11 cellular contexts compared by ENCODE assay signal in genomic region chrX:79524642-79525041, GRCh38.
DNase-seq lines count a peak whose midpoint lies in the region; ATAC-seq and TF ChIP-seq lines count a peak whose summit lies in the region.
"Had no signal": no experiment of that assay in that cellular context is flagged by ENCODE, and none has a peak within 500 bp of the region (broad histone marks: within the 10 kb centered on the region; RNA-seq: fewer than 3 reads in every experiment).

No MANE protein-coding gene starts in this region.

- H3K36me3 Mint-ChIP-seq in endodermal cell (ENCODE audit: low read depth) = no peaks in the 10 kb centered on the region
- H3K36me3 Mint-ChIP-seq: CD14-positive monocyte had no signal

- H3K4me1 Mint-ChIP-seq in endodermal cell = peaks cover 2% of the 10 kb centered on the region
- H3K4me1 Mint-ChIP-seq: CD14-positive monocyte had no signal

- no peaks in the 10 kb centered on the region for H3K79me2 ChIP-seq in KMS-11 (ENCODE audit: insufficient read depth, low read depth)

- DNase-seq in endodermal cell (peak; percentile 48), dermis blood vessel endothelial cell (no peak), ovary (no peak), NCI-H1436 (lab: John Stamatoyannopoulos, UW) (no peak), COLO668 (lab: John Stamatoyannopoulos, UW; ENCODE audit: unreplicated experiment) (no peak)

- no peak overlapping the region for H3K27ac Mint-ChIP-seq in endodermal cell
- H3K27ac Mint-ChIP-seq: CD14-positive monocyte had no signal

- no peaks in the 10 kb centered on the region for H3K27me3 Mint-ChIP-seq in endodermal cell (ENCODE audit: insufficient read depth)

- H3K4me1 ChIP-seq in KMS-11 (ENCODE audit: low read depth, poor library complexity, severe bottlenecking) (no peaks in the 10 kb centered on the region), endodermal cell (ENCODE audit: control insufficient read depth, insufficient read depth, low read length) (no peaks in the 10 kb centered on the region), ovary (ENCODE audit: insufficient read depth) (no peaks in the 10 kb centered on the region)
- H3K4me1 ChIP-seq: SJSA1, suprapubic skin had no signal

- intact Hi-C loops in ovary (cut with DNase I) = no loop called here

- H3K36me3 ChIP-seq in KMS-11 (ENCODE audit: insufficient read depth) (no peaks in the 10 kb centered on the region), endodermal cell (ENCODE audit: control insufficient read depth, insufficient read depth, low read length) (no peaks in the 10 kb centered on the region), ovary (no peaks in the 10 kb centered on the region)
- H3K36me3 ChIP-seq: SJSA1, suprapubic skin had no signal

- peak; percentile 60 for TF ChIP-seq CTCF in C4-2B (conservative IDR thresholded peaks at IDR 0.05)
- TF ChIP-seq CTCF in KMS-11 (conservative IDR thresholded peaks at IDR 0.05; ENCODE audit: low read depth, low read length) = peak; percentile 60; the same call in 1 of the 2 replicates
- TF ChIP-seq CTCF in endodermal cell (conservative IDR thresholded peaks at IDR 0.05) = peak; percentile 64
- no peak for TF ChIP-seq CTCF in ovary (IDR thresholded peaks at IDR 0.05)

- no peak overlapping the region for H3K4me2 ChIP-seq in KMS-11

- H3K9me3 ChIP-seq in endodermal cell (ENCODE audit: control insufficient read depth, low read length) (no peaks in the 10 kb centered on the region), ovary (no peaks in the 10 kb centered on the region)
- H3K9me3 ChIP-seq: SJSA1, suprapubic skin had no signal

- no peak overlapping the region for H3K9ac ChIP-seq in KMS-11
- no peak overlapping the region for H3K9ac ChIP-seq in endodermal cell (ENCODE audit: extremely low read depth, low read length, poor library complexity, severe bottlenecking)

- no peak for TF ChIP-seq POLR2A in ovary (IDR thresholded peaks at IDR 0.05)

- no peaks in the 10 kb centered on the region for H4K20me1 ChIP-seq in KMS-11 (ENCODE audit: insufficient read depth)

- H3K27ac ChIP-seq in C4-2B (no peak overlapping the region), KMS-11 (no peak overlapping the region), endodermal cell (ENCODE audit: low read depth, low read length) (no peak overlapping the region), ovary (no peak overlapping the region)
- H3K27ac ChIP-seq: SJSA1, suprapubic skin had no signal

- no peak for TF ChIP-seq EP300 in ovary (IDR thresholded peaks at IDR 0.05)

- peak; percentile 73 for ATAC-seq in GM18907 (IDR thresholded peaks at IDR 0.05; ENCODE audit: unreplicated experiment)

- H3K27me3 ChIP-seq in KMS-11 (ENCODE audit: insufficient read depth, low read depth) (no peaks in the 10 kb centered on the region), endodermal cell (ENCODE audit: control insufficient read depth, insufficient read depth, low read length, poor library complexity, severe bottlenecking) (no peaks in the 10 kb centered on the region), ovary (no peaks in the 10 kb centered on the region)
- H3K27me3 ChIP-seq: SJSA1, suprapubic skin had no signal

- 19% methylated on average over 1 of the region's 2 CpGs; no CpG with 5 or more reads in 1 of the 2 experiments for WGBS in endodermal cell (ENCODE audit: insufficient coverage in 1 of 2, insufficient read length in 1 of 2), 2 experiments
- 26 to 46% (median 40%) methylated on average over 2 of the region's 2 CpGs for WGBS in ovary, 3 donors

- peaks cover 72% of the 10 kb centered on the region for H3K9me3 Mint-ChIP-seq in endodermal cell

- H2AFZ ChIP-seq in KMS-11 (ENCODE audit: low read depth) = no peak overlapping the region

- no peak overlapping the region for H3K4me3 ChIP-seq in KMS-11 (IDR thresholded peaks at IDR 0.05; ENCODE audit: insufficient read depth, low read depth, low read length)
- no peak overlapping the region for H3K4me3 ChIP-seq in endodermal cell (ENCODE audit: low read length)
- no peak overlapping the region for H3K4me3 ChIP-seq in ovary
- H3K4me3 ChIP-seq: SJSA1, suprapubic skin had no signal

- no peak overlapping the region for H3K4me3 Mint-ChIP-seq in endodermal cell
- H3K4me3 Mint-ChIP-seq: CD14-positive monocyte had no signal

Comparison
In these comparisons a context has a peak if more than half of its experiments do, and no peak if none do; other contexts are left out.
1. CTCF ChIP-seq: peak in C4-2B (single experiment), KMS-11 (single experiment) and endodermal cell (single experiment); none in ovary (0 of 3).